9 cellular contexts compared by ENCODE assay signal in the genomic region with DNA sequence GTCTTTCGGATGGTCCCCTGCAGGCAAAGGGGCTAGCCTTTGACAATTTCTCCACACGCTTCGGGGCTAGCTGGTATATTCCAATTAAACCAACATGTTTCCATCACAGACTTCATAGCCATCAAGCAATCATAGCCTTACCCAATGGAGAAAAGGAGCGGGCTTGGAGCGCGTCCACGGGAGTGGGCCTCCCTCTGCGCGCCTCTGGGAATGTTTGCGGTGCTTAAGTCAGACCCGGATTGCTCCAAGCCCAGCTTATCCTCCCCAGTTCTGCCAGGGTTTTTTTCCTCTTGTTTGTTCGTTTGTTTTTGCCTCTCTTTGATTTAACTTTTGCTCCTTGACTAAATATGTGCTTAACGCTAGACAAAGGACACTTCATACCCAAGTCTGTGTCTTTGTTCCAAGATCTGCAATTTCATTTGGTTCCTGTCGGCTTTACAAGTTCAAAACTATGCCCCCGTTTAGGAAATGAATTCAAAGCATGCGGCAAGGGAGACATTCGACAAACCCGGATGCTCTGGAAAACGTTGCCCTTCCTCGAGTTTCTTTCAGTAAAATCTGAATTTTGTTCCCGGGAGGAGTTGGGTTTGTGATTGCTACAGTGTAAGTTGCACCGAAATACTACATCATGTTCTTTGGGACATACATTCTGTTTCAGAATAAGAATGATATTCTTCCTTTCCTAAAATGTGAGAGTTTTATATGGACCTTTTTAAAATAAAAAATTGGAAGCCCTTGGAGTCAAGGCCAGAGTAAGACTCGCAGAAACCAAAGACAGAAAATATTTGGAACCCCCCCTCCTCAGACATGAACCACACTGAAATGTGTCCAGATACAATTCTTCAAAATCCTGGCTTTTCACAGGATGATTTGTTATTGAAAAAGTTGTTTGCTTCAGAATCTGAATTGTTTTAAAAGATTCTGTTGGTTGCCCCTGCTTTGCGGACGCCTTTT. TPM values are rescaled to one million over a fixed set of nuclear protein-coding genes. Genes with fewer than 3 reads are reported as not detected.
A peak's percentile ranks its signal among the peaks of the same experiment; 100 is the strongest.
DNase-seq lines count a peak whose midpoint lies in the region; ATAC-seq and TF ChIP-seq lines count a peak whose summit lies in the region.
"Had no signal": no experiment of that assay in that cellular context is flagged by ENCODE, and none has a peak within 500 bp of the region (broad histone marks: within the 10 kb centered on the region; RNA-seq: fewer than 3 reads in every experiment).

No MANE protein-coding gene starts in this region.

- TF ChIP-seq POLR2A in upper lobe of left lung (IDR thresholded peaks at IDR 0.05) = no peak

- H3K9ac ChIP-seq in muscle layer of colon (ENCODE audit: low read length) = no peak overlapping the region

- H3K4me3 ChIP-seq in cardiac muscle cell (peak overlapping the region; percentile 33), muscle layer of colon (ENCODE audit: low read depth in 1 of 2, low read length in 2 of 2) (peak overlapping the region in 1 of 2 donors; percentile 47), upper lobe of left lung (peak overlapping the region in 3 of 4 donors; percentile 51 to 67 (median 61))

- peaks cover 60% of the 10 kb centered on the region for H3K27me3 ChIP-seq in cardiac muscle cell
- peaks cover 0 to 4% of the 10 kb centered on the region in 2 donors for H3K27me3 ChIP-seq in muscle layer of colon (ENCODE audit: control insufficient read depth in 1 of 2, insufficient read depth in 2 of 2, low read length in 2 of 2)
- H3K27me3 ChIP-seq in upper lobe of left lung = peaks cover 0 to 5% (median 2%) of the 10 kb centered on the region in 4 donors

- no peak overlapping the region for H3K27ac Mint-ChIP-seq in central memory CD8-positive, alpha-beta T cell (ENCODE audit: low read depth)

- intact Hi-C loops in left cardiac atrium (cut with DNase I) = no loop called here

- H3K4me3 Mint-ChIP-seq in central memory CD8-positive, alpha-beta T cell = peak overlapping the region; percentile 80

- H3K27ac ChIP-seq in cardiac muscle cell = no peak overlapping the region
- peak overlapping the region; percentile 67 for H3K27ac ChIP-seq in muscle layer of colon (ENCODE audit: low read depth, low read length)
- no peak overlapping the region for H3K27ac ChIP-seq in upper lobe of left lung

- no peaks in the 10 kb centered on the region for H3K9me3 Mint-ChIP-seq in central memory CD8-positive, alpha-beta T cell

- TF ChIP-seq EP300 in upper lobe of left lung (IDR thresholded peaks at IDR 0.05) = no peak

- 27 to 31% methylated on average over 25 of the region's 25 CpGs for WGBS in upper lobe of left lung, 2 donors

- H3K4me1 ChIP-seq in cardiac muscle cell (ENCODE audit: low read depth) (peaks cover 4% of the 10 kb centered on the region), muscle layer of colon (ENCODE audit: insufficient read depth, low read length) (peaks cover 9% of the 10 kb centered on the region), upper lobe of left lung (peaks cover 15 to 25% (median 16%) of the 10 kb centered on the region in 4 donors)

- ATAC-seq in left cardiac atrium (no peak), upper lobe of left lung (ENCODE audit: low FRiP score in 2 of 2) (no peak), left lobe of liver (no peak), HG03521 (IDR thresholded peaks at IDR 0.05; ENCODE audit: unreplicated experiment) (no peak), HG02623 (IDR thresholded peaks at IDR 0.05; ENCODE audit: unreplicated experiment) (no peak)
- no peak for ATAC-seq in central memory CD8-positive, alpha-beta T cell (replicated peaks; ENCODE audit: extremely low read depth, poor library complexity, severe bottlenecking)

- no peaks in the 10 kb centered on the region for H3K27me3 Mint-ChIP-seq in central memory CD8-positive, alpha-beta T cell

- H3K4me1 Mint-ChIP-seq in central memory CD8-positive, alpha-beta T cell = peaks cover 18% of the 10 kb centered on the region

- H3K36me3 Mint-ChIP-seq in central memory CD8-positive, alpha-beta T cell (ENCODE audit: insufficient read depth) = peaks cover 2% of the 10 kb centered on the region

- no peak for DNase-seq in cardiac muscle cell (ENCODE audit: low read depth in 1 of 2, low spot score in 1 of 2)
- DNase-seq in left cardiac atrium = no peak
- no peak for DNase-seq in central memory CD8-positive, alpha-beta T cell (ENCODE audit: low spot score in 2 of 2)
- no peak for DNase-seq in upper lobe of left lung
- DNase-seq in left lobe of liver (ENCODE audit: low spot score) = no peak

- no peaks in the 10 kb centered on the region for H3K36me3 ChIP-seq in cardiac muscle cell
- H3K36me3 ChIP-seq in muscle layer of colon (ENCODE audit: insufficient read depth, low read length) = no peaks in the 10 kb centered on the region
- no peaks in the 10 kb centered on the region for H3K36me3 ChIP-seq in upper lobe of left lung

- TF ChIP-seq CTCF in cardiac muscle cell (IDR thresholded peaks at IDR 0.05; ENCODE audit: low read depth, low read length) (no peak), upper lobe of left lung (IDR thresholded peaks at IDR 0.05) (no peak)

- H3K9me3 ChIP-seq in cardiac muscle cell (ENCODE audit: low read depth) (no peaks in the 10 kb centered on the region), muscle layer of colon (ENCODE audit: low read length) (no peaks in the 10 kb centered on the region), upper lobe of left lung (no peaks in the 10 kb centered on the region)

RNA-seq across cellular contexts. Expression of gene GLB1L2, which starts 0.9 kb away (rescaled TPM):
- 2.0 and 3.8 TPM in 2 replicates for total RNA-seq in cardiac muscle cell
- polyA plus RNA-seq in cardiac muscle cell = 1.00 and 2.6 TPM in 2 replicates
- under 1 TPM; 0.65 to 0.91 TPM for total RNA-seq in left cardiac atrium
- 10 to 100 TPM in 1 of 6 donors, 1 to 10 TPM in 5; 3.1 to 11.6 (median 6.0) TPM for total RNA-seq in upper lobe of left lung
- total RNA-seq in left lobe of liver = 0.48 TPM

RNA-seq across cellular contexts. Expression of gene GLB1L3, which starts 54.7 kb away (rescaled TPM):
- total RNA-seq in cardiac muscle cell (not detected in 2 replicates), left cardiac atrium (not detected), upper lobe of left lung (1 to 10 TPM in 2 of 6 donors, under 1 TPM in 2, not detected in 2; 0.17 to 1.3 (median 1.0) TPM), left lobe of liver (0.10 TPM)
- polyA plus RNA-seq in cardiac muscle cell = not detected in 2 replicates
- total RNA-seq: renal cortical epithelial cell had no signal
